1 cellular context compared by ENCODE assay signal in the genomic region with DNA sequence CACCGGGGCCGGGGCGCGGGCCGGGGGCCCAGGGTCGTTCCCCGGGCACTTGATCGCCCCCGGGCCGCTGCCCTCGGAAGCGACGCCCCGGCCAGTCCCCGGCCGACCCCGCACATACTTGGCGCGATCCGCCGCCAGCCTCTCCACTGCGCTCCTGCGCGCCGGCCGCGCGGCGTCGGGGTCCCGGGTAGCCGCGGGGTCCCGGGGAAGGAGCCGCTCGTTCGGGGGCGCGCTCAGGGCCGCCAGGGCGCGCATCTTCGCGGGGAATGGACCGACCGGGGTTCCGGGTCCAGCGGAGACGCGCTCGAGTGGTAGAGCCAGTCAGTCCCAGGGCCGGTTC.
TF ChIP-seq lines count a peak whose summit lies in the region.

No MANE protein-coding gene starts in this region.

TF ChIP-seq in HepG2, 621 proteins besides CTCF, POLR2A, EP300 and RAD21 (continued from another document and continues in another):
- TF ChIP-seq ZFP91 (CRISPR knock-in tag; IDR thresholded peaks at IDR 0.05; ENCODE audit: borderline replicate concordance) (no peak), ZNF512 (CRISPR knock-in tag; IDR thresholded peaks at IDR 0.05) (no peak), ZNF496 (CRISPR knock-in tag; IDR thresholded peaks at IDR 0.05; ENCODE audit: insufficient replicate concordance) (no peak), ARNT (IDR thresholded peaks at IDR 0.05) (no peak), ZSCAN12 (CRISPR knock-in tag; IDR thresholded peaks at IDR 0.05) (no peak), ZBTB42 (CRISPR knock-in tag; IDR thresholded peaks at IDR 0.05) (no peak), MIER3 (CRISPR knock-in tag; IDR thresholded peaks at IDR 0.05; ENCODE audit: borderline replicate concordance) (no peak), ZNF850 (CRISPR knock-in tag; conservative IDR thresholded peaks at IDR 0.05) (no peak), CENPBD1 (CRISPR knock-in tag; IDR thresholded peaks at IDR 0.05; ENCODE audit: borderline replicate concordance, low read depth) (no peak), MXI1 (IDR thresholded peaks at IDR 0.05; ENCODE audit: borderline replicate concordance, low read depth, low read length) (no peak), TRIM24 (CRISPR knock-in tag; IDR thresholded peaks at IDR 0.05) (no peak), CREB3 (CRISPR knock-in tag; IDR thresholded peaks at IDR 0.05) (no peak), ZNF576 (CRISPR knock-in tag; IDR thresholded peaks at IDR 0.05) (no peak), ZNF124 (CRISPR knock-in tag; IDR thresholded peaks at IDR 0.05) (no peak), RBAK (CRISPR knock-in tag; IDR thresholded peaks at IDR 0.05) (no peak), TARDBP (CRISPR knock-in tag; IDR thresholded peaks at IDR 0.05) (no peak), RAD51 (IDR thresholded peaks at IDR 0.05; ENCODE audit: borderline replicate concordance) (no peak), HNRNPL (IDR thresholded peaks at IDR 0.05; ENCODE audit: low read depth, low read length) (no peak), ZNF564 (CRISPR knock-in tag; IDR thresholded peaks at IDR 0.05) (no peak), RBFOX2 (IDR thresholded peaks at IDR 0.05; ENCODE audit: low read depth, low read length) (peak; percentile 15; the same call in 1 of the 2 replicates), ZNF672 (CRISPR knock-in tag; IDR thresholded peaks at IDR 0.05) (no peak), RELA (CRISPR knock-in tag; IDR thresholded peaks at IDR 0.05) (no peak), RNF2 (conservative IDR thresholded peaks at IDR 0.05; ENCODE audit: low read depth) (0 out of 2 replicates have a peak, but pooled peaks have one; percentile 38), DNMT1 (CRISPR knock-in tag; IDR thresholded peaks at IDR 0.05) (no peak), JARID2 (CRISPR knock-in tag; IDR thresholded peaks at IDR 0.05; ENCODE audit: insufficient replicate concordance) (no peak), TAF1 (CRISPR knock-in tag; IDR thresholded peaks at IDR 0.05) (no peak), ZNF777 (CRISPR knock-in tag; IDR thresholded peaks at IDR 0.05) (peak; percentile 75; the same call in 1 of the 2 replicates), ZSCAN20 (CRISPR knock-in tag; IDR thresholded peaks at IDR 0.05; ENCODE audit: borderline replicate concordance) (no peak), ZNF773 (CRISPR knock-in tag; IDR thresholded peaks at IDR 0.05; ENCODE audit: borderline replicate concordance) (no peak), JDP2 (CRISPR knock-in tag; IDR thresholded peaks at IDR 0.05; ENCODE audit: borderline replicate concordance) (no peak), ZNF275 (CRISPR knock-in tag; IDR thresholded peaks at IDR 0.05; ENCODE audit: borderline replicate concordance) (no peak), CENPX (CRISPR knock-in tag; IDR thresholded peaks at IDR 0.05) (no peak), PAWR (CRISPR knock-in tag; IDR thresholded peaks at IDR 0.05; ENCODE audit: borderline replicate concordance) (no peak), SMARCE1 (IDR thresholded peaks at IDR 0.05; ENCODE audit: borderline replicate concordance) (no peak), ZNF720 (CRISPR knock-in tag; IDR thresholded peaks at IDR 0.05) (no peak), ZNF792 (CRISPR knock-in tag; IDR thresholded peaks at IDR 0.05) (no peak), YEATS4 (CRISPR knock-in tag; IDR thresholded peaks at IDR 0.05; ENCODE audit: borderline replicate concordance) (0 out of 2 replicates have a peak, but pooled peaks have one; percentile 17), ZNF567 (CRISPR knock-in tag; IDR thresholded peaks at IDR 0.05; ENCODE audit: borderline replicate concordance) (no peak), TEAD2 (CRISPR knock-in tag; IDR thresholded peaks at IDR 0.05) (no peak), ZSCAN31 (CRISPR knock-in tag; IDR thresholded peaks at IDR 0.05; ENCODE audit: low read depth) (no peak), HOXA5 (CRISPR knock-in tag; IDR thresholded peaks at IDR 0.05) (no peak), IKZF1 (IDR thresholded peaks at IDR 0.05) (no peak), RXRA (CRISPR knock-in tag; IDR thresholded peaks at IDR 0.05) (no peak), NR1H2 (CRISPR knock-in tag; IDR thresholded peaks at IDR 0.05; ENCODE audit: borderline replicate concordance, low read depth) (no peak), CCDC6 (CRISPR knock-in tag; IDR thresholded peaks at IDR 0.05) (no peak), ZNF367 (CRISPR knock-in tag; IDR thresholded peaks at IDR 0.05; ENCODE audit: borderline replicate concordance) (no peak), MTF2 (CRISPR knock-in tag; IDR thresholded peaks at IDR 0.05; ENCODE audit: borderline replicate concordance) (0 out of 2 replicates have a peak, but pooled peaks have one; percentile 11), ZKSCAN5 (CRISPR knock-in tag; IDR thresholded peaks at IDR 0.05) (no peak), MED13 (CRISPR knock-in tag; IDR thresholded peaks at IDR 0.05) (no peak), BRD4 (CRISPR knock-in tag; IDR thresholded peaks at IDR 0.05) (no peak), HNRNPH1 (optimal IDR thresholded peaks at IDR 0.05; ENCODE audit: low read depth, low read length) (no peak), NCOA1 (CRISPR knock-in tag; IDR thresholded peaks at IDR 0.05) (no peak), UBTF (CRISPR knock-in tag; IDR thresholded peaks at IDR 0.05) (peak; percentile 27; the same call in 1 of the 2 replicates), HOXA3 (CRISPR knock-in tag; IDR thresholded peaks at IDR 0.05) (no peak)
- TF ChIP-seq, protein P1, sequence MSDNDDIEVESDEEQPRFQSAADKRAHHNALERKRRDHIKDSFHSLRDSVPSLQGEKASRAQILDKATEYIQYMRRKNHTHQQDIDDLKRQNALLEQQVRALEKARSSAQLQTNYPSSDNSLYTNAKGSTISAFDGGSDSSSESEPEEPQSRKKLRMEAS (IDR thresholded peaks at IDR 0.05) = no peak
- TF ChIP-seq, protein P2, sequence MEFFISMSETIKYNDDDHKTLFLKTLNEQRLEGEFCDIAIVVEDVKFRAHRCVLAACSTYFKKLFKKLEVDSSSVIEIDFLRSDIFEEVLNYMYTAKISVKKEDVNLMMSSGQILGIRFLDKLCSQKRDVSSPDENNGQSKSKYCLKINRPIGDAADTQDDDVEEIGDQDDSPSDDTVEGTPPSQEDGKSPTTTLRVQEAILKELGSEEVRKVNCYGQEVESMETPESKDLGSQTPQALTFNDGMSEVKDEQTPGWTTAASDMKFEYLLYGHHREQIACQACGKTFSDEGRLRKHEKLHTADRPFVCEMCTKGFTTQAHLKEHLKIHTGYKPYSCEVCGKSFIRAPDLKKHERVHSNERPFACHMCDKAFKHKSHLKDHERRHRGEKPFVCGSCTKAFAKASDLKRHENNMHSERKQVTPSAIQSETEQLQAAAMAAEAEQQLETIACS (CRISPR knock-in tag; IDR thresholded peaks at IDR 0.05) = peak; percentile 74; the same call in 1 of the 2 replicates
- TF ChIP-seq, protein P3, sequence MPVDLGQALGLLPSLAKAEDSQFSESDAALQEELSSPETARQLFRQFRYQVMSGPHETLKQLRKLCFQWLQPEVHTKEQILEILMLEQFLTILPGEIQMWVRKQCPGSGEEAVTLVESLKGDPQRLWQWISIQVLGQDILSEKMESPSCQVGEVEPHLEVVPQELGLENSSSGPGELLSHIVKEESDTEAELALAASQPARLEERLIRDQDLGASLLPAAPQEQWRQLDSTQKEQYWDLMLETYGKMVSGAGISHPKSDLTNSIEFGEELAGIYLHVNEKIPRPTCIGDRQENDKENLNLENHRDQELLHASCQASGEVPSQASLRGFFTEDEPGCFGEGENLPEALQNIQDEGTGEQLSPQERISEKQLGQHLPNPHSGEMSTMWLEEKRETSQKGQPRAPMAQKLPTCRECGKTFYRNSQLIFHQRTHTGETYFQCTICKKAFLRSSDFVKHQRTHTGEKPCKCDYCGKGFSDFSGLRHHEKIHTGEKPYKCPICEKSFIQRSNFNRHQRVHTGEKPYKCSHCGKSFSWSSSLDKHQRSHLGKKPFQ (CRISPR knock-in tag; IDR thresholded peaks at IDR 0.05; ENCODE audit: insufficient replicate concordance) = no peak
- TF ChIP-seq, protein P4, sequence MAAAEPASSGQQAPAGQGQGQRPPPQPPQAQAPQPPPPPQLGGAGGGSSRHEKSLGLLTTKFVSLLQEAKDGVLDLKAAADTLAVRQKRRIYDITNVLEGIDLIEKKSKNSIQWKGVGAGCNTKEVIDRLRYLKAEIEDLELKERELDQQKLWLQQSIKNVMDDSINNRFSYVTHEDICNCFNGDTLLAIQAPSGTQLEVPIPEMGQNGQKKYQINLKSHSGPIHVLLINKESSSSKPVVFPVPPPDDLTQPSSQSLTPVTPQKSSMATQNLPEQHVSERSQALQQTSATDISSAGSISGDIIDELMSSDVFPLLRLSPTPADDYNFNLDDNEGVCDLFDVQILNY (CRISPR knock-in tag; conservative IDR thresholded peaks at IDR 0.05) = 0 out of 2 replicates have a peak, but pooled peaks have one; percentile 15
- TF ChIP-seq, protein P5, sequence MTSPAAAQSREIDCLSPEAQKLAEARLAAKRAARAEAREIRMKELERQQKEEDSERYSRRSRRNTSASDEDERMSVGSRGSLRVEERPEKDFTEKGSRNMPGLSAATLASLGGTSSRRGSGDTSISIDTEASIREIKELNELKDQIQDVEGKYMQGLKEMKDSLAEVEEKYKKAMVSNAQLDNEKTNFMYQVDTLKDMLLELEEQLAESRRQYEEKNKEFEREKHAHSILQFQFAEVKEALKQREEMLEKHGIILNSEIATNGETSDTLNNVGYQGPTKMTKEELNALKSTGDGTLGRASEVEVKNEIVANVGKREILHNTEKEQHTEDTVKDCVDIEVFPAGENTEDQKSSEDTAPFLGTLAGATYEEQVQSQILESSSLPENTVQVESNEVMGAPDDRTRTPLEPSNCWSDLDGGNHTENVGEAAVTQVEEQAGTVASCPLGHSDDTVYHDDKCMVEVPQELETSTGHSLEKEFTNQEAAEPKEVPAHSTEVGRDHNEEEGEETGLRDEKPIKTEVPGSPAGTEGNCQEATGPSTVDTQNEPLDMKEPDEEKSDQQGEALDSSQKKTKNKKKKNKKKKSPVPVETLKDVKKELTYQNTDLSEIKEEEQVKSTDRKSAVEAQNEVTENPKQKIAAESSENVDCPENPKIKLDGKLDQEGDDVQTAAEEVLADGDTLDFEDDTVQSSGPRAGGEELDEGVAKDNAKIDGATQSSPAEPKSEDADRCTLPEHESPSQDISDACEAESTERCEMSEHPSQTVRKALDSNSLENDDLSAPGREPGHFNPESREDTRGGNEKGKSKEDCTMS (CRISPR knock-in tag; conservative IDR thresholded peaks at IDR 0.05) = no peak
